2 cellular contexts compared by ENCODE assay signal in genomic region chr2:3520591-3520990, GRCh38.
TF ChIP-seq lines count a peak whose summit lies in the region.

No MANE protein-coding gene starts in this region.

TF ChIP-seq in IMR-90, 13 proteins besides CTCF, POLR2A, EP300 and RAD21:
- TF ChIP-seq MAFK (IDR thresholded peaks at IDR 0.05; ENCODE audit: low read depth, low read length) (no peak), RFX5 (IDR thresholded peaks at IDR 0.05; ENCODE audit: low read depth, low read length) (no peak), CEBPB (IDR thresholded peaks at IDR 0.05; ENCODE audit: low read depth, low read length) (no peak), USF2 (IDR thresholded peaks at IDR 0.05; ENCODE audit: low read depth, low read length) (no peak), MXI1 (IDR thresholded peaks at IDR 0.05; ENCODE audit: borderline replicate concordance, low read depth, low read length) (no peak), FOS (IDR thresholded peaks at IDR 0.05; ENCODE audit: low read depth, low read length) (no peak), ELK1 (IDR thresholded peaks at IDR 0.05; ENCODE audit: borderline replicate concordance, low read depth, low read length) (no peak), NFE2L2 (IDR thresholded peaks at IDR 0.05; ENCODE audit: low read depth, low read length) (no peak), MAZ (IDR thresholded peaks at IDR 0.05; ENCODE audit: borderline replicate concordance, low read depth, low read length) (no peak), RCOR1 (IDR thresholded peaks at IDR 0.05; ENCODE audit: insufficient replicate concordance, low read length) (no peak), SMC3 (IDR thresholded peaks at IDR 0.05; ENCODE audit: low read depth, low read length) (no peak), CHD1 (IDR thresholded peaks at IDR 0.05; ENCODE audit: low read depth, low read length) (no peak), BHLHE40 (IDR thresholded peaks at IDR 0.05; ENCODE audit: low read depth, low read length) (no peak)

TF ChIP-seq in K562, 482 proteins besides CTCF, POLR2A, EP300 and RAD21:
- TF ChIP-seq ZNF436 (CRISPR knock-in tag; IDR thresholded peaks at IDR 0.05): no peak
- TF ChIP-seq RAD51 (IDR thresholded peaks at IDR 0.05; ENCODE audit: borderline replicate concordance, low read depth): no peak
- TF ChIP-seq ZNF584 (CRISPR knock-in tag; IDR thresholded peaks at IDR 0.05; ENCODE audit: low read depth): no peak
- TF ChIP-seq MEF2D (tag; conservative IDR thresholded peaks at IDR 0.05; ENCODE audit: low read depth): no peak
- TF ChIP-seq KHSRP (IDR thresholded peaks at IDR 0.05): no peak
- TF ChIP-seq HSF4 (CRISPR knock-in tag; IDR thresholded peaks at IDR 0.05; ENCODE audit: borderline replicate concordance): no peak
- no peak for TF ChIP-seq THAP7 (CRISPR knock-in tag; IDR thresholded peaks at IDR 0.05)
- TF ChIP-seq MIER1 (IDR thresholded peaks at IDR 0.05; ENCODE audit: low read depth): no peak
- no peak for TF ChIP-seq TOE1 (IDR thresholded peaks at IDR 0.05; ENCODE audit: borderline replicate concordance)
- TF ChIP-seq TOE1 (CRISPR knock-in tag; IDR thresholded peaks at IDR 0.05; ENCODE audit: borderline replicate concordance, low read depth): no peak
- no peak for TF ChIP-seq PBX2 (CRISPR knock-in tag; IDR thresholded peaks at IDR 0.05; ENCODE audit: low read depth)
- TF ChIP-seq PBX2 (tag; conservative IDR thresholded peaks at IDR 0.05; ENCODE audit: low read depth): no peak
- no peak for TF ChIP-seq JUND (IDR thresholded peaks at IDR 0.05; ENCODE audit: borderline replicate concordance, low read depth, low read length)
- TF ChIP-seq JUND (tag; IDR thresholded peaks at IDR 0.05; ENCODE audit: borderline replicate concordance, low read depth, low read length): no peak
TF ChIP-seq in K562: peak in this region for 0.
